In genomic region chr13:50916701-50917184, GRCh38 we compare ENCODE assay signal across 1 cellular context.
TF ChIP-seq lines count a peak whose summit lies in the region.

No MANE protein-coding gene starts in this region.

TF ChIP-seq in GM12878, 131 proteins besides CTCF, POLR2A, EP300 and RAD21 (continued from another document):
- TF ChIP-seq, protein P1, sequence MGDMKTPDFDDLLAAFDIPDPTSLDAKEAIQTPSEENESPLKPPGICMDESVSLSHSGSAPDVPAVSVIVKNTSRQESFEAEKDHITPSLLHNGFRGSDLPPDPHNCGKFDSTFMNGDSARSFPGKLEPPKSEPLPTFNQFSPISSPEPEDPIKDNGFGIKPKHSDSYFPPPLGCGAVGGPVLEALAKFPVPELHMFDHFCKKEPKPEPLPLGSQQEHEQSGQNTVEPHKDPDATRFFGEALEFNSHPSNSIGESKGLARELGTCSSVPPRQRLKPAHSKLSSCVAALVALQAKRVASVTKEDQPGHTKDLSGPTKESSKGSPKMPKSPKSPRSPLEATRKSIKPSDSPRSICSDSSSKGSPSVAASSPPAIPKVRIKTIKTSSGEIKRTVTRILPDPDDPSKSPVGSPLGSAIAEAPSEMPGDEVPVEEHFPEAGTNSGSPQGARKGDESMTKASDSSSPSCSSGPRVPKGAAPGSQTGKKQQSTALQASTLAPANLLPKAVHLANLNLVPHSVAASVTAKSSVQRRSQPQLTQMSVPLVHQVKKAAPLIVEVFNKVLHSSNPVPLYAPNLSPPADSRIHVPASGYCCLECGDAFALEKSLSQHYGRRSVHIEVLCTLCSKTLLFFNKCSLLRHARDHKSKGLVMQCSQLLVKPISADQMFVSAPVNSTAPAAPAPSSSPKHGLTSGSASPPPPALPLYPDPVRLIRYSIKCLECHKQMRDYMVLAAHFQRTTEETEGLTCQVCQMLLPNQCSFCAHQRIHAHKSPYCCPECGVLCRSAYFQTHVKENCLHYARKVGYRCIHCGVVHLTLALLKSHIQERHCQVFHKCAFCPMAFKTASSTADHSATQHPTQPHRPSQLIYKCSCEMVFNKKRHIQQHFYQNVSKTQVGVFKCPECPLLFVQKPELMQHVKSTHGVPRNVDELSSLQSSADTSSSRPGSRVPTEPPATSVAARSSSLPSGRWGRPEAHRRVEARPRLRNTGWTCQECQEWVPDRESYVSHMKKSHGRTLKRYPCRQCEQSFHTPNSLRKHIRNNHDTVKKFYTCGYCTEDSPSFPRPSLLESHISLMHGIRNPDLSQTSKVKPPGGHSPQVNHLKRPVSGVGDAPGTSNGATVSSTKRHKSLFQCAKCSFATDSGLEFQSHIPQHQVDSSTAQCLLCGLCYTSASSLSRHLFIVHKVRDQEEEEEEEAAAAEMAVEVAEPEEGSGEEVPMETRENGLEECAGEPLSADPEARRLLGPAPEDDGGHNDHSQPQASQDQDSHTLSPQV (IDR thresholded peaks at IDR 0.05), result no peak
- TF ChIP-seq RBBP5 (conservative IDR thresholded peaks at IDR 0.05) (no peak), BACH1 (IDR thresholded peaks at IDR 0.05; ENCODE audit: borderline replicate concordance) (no peak), STAT3 (IDR thresholded peaks at IDR 0.05; ENCODE audit: low read depth, low read length) (no peak), ATF7 (IDR thresholded peaks at IDR 0.05; ENCODE audit: low read depth) (no peak), PBX3 (IDR thresholded peaks at IDR 0.05; ENCODE audit: insufficient replicate concordance, low read depth, low read length) (no peak), NR2C2 (IDR thresholded peaks at IDR 0.05; ENCODE audit: borderline replicate concordance, control insufficient read depth, insufficient read length, low read depth) (no peak), ZSCAN29 (IDR thresholded peaks at IDR 0.05) (no peak), SMAD5 (IDR thresholded peaks at IDR 0.05; ENCODE audit: low read depth) (no peak), CREB1 (IDR thresholded peaks at IDR 0.05; ENCODE audit: low read depth) (no peak), TCF12 (IDR thresholded peaks at IDR 0.05; ENCODE audit: low read depth, low read length) (no peak), ZBTB33 (IDR thresholded peaks at IDR 0.05) (no peak), MEF2A (IDR thresholded peaks at IDR 0.05; ENCODE audit: insufficient read depth, low read depth, low read length) (no peak), TCF7 (IDR thresholded peaks at IDR 0.05; ENCODE audit: borderline replicate concordance) (no peak), ETV6 (conservative IDR thresholded peaks at IDR 0.05 in 1 of 2, IDR thresholded peaks at IDR 0.05 in 1 of 2; ENCODE audit: borderline replicate concordance in 1 of 2, low read depth in 1 of 2) (0 out of 4 replicates have a peak, but pooled peaks of 1 of the 2 experiments have one; percentile 31), ASH2L (IDR thresholded peaks at IDR 0.05; ENCODE audit: borderline replicate concordance, low read depth) (no peak), HDGF (IDR thresholded peaks at IDR 0.05) (no peak), RAD51 (IDR thresholded peaks at IDR 0.05) (peak; percentile 77), MEF2B (IDR thresholded peaks at IDR 0.05; ENCODE audit: partially characterized antibody, poor library complexity, severe bottlenecking) (no peak), MTA3 (IDR thresholded peaks at IDR 0.05; ENCODE audit: borderline replicate concordance, low read length) (no peak), BRCA1 (IDR thresholded peaks at IDR 0.05; ENCODE audit: low read depth, low read length) (no peak), SIX5 (IDR thresholded peaks at IDR 0.05; ENCODE audit: low read depth, low read length, severe bottlenecking) (no peak), ZZZ3 (IDR thresholded peaks at IDR 0.05; ENCODE audit: control insufficient read depth, insufficient read length, low read depth) (no peak), NBN (IDR thresholded peaks at IDR 0.05) (no peak), SREBF2 (IDR thresholded peaks at IDR 0.05; ENCODE audit: low read length) (no peak), MYB (IDR thresholded peaks at IDR 0.05; ENCODE audit: borderline replicate concordance, low read depth, low read length) (no peak), NKRF (conservative IDR thresholded peaks at IDR 0.05) (no peak), MAX (IDR thresholded peaks at IDR 0.05; ENCODE audit: low read depth, low read length) (no peak), TBL1XR1 (IDR thresholded peaks at IDR 0.05; ENCODE audit: low read depth, low read length) (no peak), EGR1 (IDR thresholded peaks at IDR 0.05; ENCODE audit: borderline replicate concordance in 1 of 2, low read depth in 2 of 2, low read length in 2 of 2) (no peak), YY1 (IDR thresholded peaks at IDR 0.05; ENCODE audit: low read depth, low read length) (no peak), PAX8 (IDR thresholded peaks at IDR 0.05) (no peak), USF1 (IDR thresholded peaks at IDR 0.05; ENCODE audit: borderline replicate concordance, extremely low read length, insufficient read depth, low read depth, low read length) (peak; percentile 49), JUND (IDR thresholded peaks at IDR 0.05; ENCODE audit: low read depth, low read length) (no peak), IKZF1 (conservative IDR thresholded peaks at IDR 0.05) (peak; percentile 50; the same call in 1 of the 2 replicates), CEBPZ (IDR thresholded peaks at IDR 0.05; ENCODE audit: low read depth, low read length) (no peak), SUPT20H (IDR thresholded peaks at IDR 0.05; ENCODE audit: borderline replicate concordance, control insufficient read depth, low read depth, low read length) (no peak), SUZ12 (IDR thresholded peaks at IDR 0.05; ENCODE audit: unreplicated experiment) (no peak), IKZF2 (IDR thresholded peaks at IDR 0.05) (peak; percentile 40 to 54; a peak in 1 of 4 replicates), CREM (IDR thresholded peaks at IDR 0.05; ENCODE audit: low read depth) (no peak), NFIC (IDR thresholded peaks at IDR 0.05; ENCODE audit: low read depth, low read length) (no peak), ZNF384 (IDR thresholded peaks at IDR 0.05; ENCODE audit: borderline replicate concordance, low read depth, low read length) (no peak)
- TF ChIP-seq, protein P2, sequence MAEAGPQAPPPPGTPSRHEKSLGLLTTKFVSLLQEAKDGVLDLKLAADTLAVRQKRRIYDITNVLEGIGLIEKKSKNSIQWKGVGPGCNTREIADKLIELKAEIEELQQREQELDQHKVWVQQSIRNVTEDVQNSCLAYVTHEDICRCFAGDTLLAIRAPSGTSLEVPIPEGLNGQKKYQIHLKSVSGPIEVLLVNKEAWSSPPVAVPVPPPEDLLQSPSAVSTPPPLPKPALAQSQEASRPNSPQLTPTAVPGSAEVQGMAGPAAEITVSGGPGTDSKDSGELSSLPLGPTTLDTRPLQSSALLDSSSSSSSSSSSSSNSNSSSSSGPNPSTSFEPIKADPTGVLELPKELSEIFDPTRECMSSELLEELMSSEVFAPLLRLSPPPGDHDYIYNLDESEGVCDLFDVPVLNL (IDR thresholded peaks at IDR 0.05; ENCODE audit: low read depth, low read length), result no peak
- TF ChIP-seq, protein P3, sequence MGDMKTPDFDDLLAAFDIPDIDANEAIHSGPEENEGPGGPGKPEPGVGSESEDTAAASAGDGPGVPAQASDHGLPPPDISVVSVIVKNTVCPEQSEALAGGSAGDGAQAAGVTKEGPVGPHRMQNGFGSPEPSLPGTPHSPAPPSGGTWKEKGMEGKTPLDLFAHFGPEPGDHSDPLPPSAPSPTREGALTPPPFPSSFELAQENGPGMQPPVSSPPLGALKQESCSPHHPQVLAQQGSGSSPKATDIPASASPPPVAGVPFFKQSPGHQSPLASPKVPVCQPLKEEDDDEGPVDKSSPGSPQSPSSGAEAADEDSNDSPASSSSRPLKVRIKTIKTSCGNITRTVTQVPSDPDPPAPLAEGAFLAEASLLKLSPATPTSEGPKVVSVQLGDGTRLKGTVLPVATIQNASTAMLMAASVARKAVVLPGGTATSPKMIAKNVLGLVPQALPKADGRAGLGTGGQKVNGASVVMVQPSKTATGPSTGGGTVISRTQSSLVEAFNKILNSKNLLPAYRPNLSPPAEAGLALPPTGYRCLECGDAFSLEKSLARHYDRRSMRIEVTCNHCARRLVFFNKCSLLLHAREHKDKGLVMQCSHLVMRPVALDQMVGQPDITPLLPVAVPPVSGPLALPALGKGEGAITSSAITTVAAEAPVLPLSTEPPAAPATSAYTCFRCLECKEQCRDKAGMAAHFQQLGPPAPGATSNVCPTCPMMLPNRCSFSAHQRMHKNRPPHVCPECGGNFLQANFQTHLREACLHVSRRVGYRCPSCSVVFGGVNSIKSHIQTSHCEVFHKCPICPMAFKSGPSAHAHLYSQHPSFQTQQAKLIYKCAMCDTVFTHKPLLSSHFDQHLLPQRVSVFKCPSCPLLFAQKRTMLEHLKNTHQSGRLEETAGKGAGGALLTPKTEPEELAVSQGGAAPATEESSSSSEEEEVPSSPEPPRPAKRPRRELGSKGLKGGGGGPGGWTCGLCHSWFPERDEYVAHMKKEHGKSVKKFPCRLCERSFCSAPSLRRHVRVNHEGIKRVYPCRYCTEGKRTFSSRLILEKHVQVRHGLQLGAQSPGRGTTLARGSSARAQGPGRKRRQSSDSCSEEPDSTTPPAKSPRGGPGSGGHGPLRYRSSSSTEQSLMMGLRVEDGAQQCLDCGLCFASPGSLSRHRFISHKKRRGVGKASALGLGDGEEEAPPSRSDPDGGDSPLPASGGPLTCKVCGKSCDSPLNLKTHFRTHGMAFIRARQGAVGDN (IDR thresholded peaks at IDR 0.05), result peak; percentile 50; the same call in 1 of the 2 replicates
